ENCODE assay signal across 7 cellular contexts in genomic region chr5:79990598-79991507, GRCh38. TPM values are rescaled to one million over a fixed set of nuclear protein-coding genes. Genes with fewer than 3 reads are reported as not detected.
A peak's percentile ranks its signal among the peaks of the same experiment; 100 is the strongest.
DNase-seq lines count a peak whose midpoint lies in the region; ATAC-seq and TF ChIP-seq lines count a peak whose summit lies in the region.

Gene MTX3, minus strand, starts transcription at chr5:79991262. Its CDS starts 24 bp downstream, at chr5:79991238.

- H3K36me3 ChIP-seq in breast epithelium (no peaks in the 10 kb centered on the region), iPS-20b (ENCODE audit: insufficient read depth, low read depth, low read length) (peaks cover 35% of the 10 kb centered on the region), skeletal muscle tissue (ENCODE audit: control insufficient read depth in 3 of 3, insufficient read depth in 3 of 3, low read length in 3 of 3) (peaks cover 8 to 14% (median 13%) of the 10 kb centered on the region in 3 donors)

- H3K27me3 ChIP-seq in breast epithelium (no peaks in the 10 kb centered on the region), iPS-20b (ENCODE audit: insufficient read depth, low read length) (no peaks in the 10 kb centered on the region), skeletal muscle tissue (ENCODE audit: control insufficient read depth in 3 of 3, insufficient read depth in 3 of 3, low read length in 3 of 3) (no peaks in the 10 kb centered on the region)

- ATAC-seq in GM18517 (IDR thresholded peaks at IDR 0.05; ENCODE audit: unreplicated experiment) (peak; percentile 81), HG03045 (IDR thresholded peaks at IDR 0.05; ENCODE audit: unreplicated experiment) (peak; percentile 90)

- TF ChIP-seq CTCF in VCaP (conservative IDR thresholded peaks at IDR 0.05) (no peak), breast epithelium (IDR thresholded peaks at IDR 0.05) (no peak)

- H3K9me3 ChIP-seq in breast epithelium (no peaks in the 10 kb centered on the region), iPS-20b (ENCODE audit: insufficient read depth, low read depth, low read length) (no peaks in the 10 kb centered on the region), skeletal muscle tissue (ENCODE audit: control insufficient read depth in 3 of 3, low read length in 3 of 3) (no peaks in the 10 kb centered on the region)

- H3K4me3 ChIP-seq in breast epithelium (peak within 1 kb of the TSS; percentile 79 to 95 (median 81)), iPS-20b (ENCODE audit: low read length) (peak within 1 kb of the TSS; percentile 84), skeletal muscle tissue (ENCODE audit: low read length in 3 of 3) (peak within 1 kb of the TSS; percentile 86 to 92 (median 87))

- H3K27ac ChIP-seq in VCaP (peak within 1 kb of the TSS; percentile 38), breast epithelium (peak within 1 kb of the TSS; percentile 72 to 86), iPS-20b (ENCODE audit: low read length) (peak within 1 kb of the TSS; percentile 81), skeletal muscle tissue (ENCODE audit: low read depth, low read length) (peak within 1 kb of the TSS; percentile 48)

- intact Hi-C loops in breast epithelium (cut with DNase I; ENCODE audit: low total_unique reads), result no loop called here

- peak within 1 kb of the TSS; percentile 88 for H3K9ac ChIP-seq in iPS-20b (ENCODE audit: low read depth, low read length)
- H3K9ac ChIP-seq in skeletal muscle tissue (ENCODE audit: low read depth in 1 of 3, low read length in 3 of 3), result peak within 1 kb of the TSS; percentile 82 to 89 (median 82)

- peaks cover 0 to 8% of the 10 kb centered on the region in 2 donors for H3K4me1 ChIP-seq in breast epithelium
- peaks cover 9% of the 10 kb centered on the region; the same call in 1 of the 2 replicates for H3K4me1 ChIP-seq in iPS-20b (ENCODE audit: insufficient read depth, low read length)
- peaks cover 7 to 15% (median 10%) of the 10 kb centered on the region in 3 donors for H3K4me1 ChIP-seq in skeletal muscle tissue (ENCODE audit: control insufficient read depth in 3 of 3, insufficient read depth in 3 of 3, low read length in 3 of 3)

- TF ChIP-seq POLR2A in breast epithelium (IDR thresholded peaks at IDR 0.05), result no peak

- DNase-seq in NCI-H2171 treated with DMSO at 0.1 percent for 48 hours (lab: John Stamatoyannopoulos, UW) (peak; percentile 85), breast epithelium (ENCODE audit: low spot score in 2 of 2) (peak; percentile 71 to 76)

RNA-seq across cellular contexts. Expression of gene MTX3, which starts in this region (rescaled TPM):
- total RNA-seq in breast epithelium (10 to 100 TPM; 14.2 to 20.2 (median 15.1) TPM), skeletal muscle tissue (10.4 TPM)

Comparison
In these comparisons a context has a peak if more than half of its experiments do, and no peak if none do; other contexts are left out.
1. Peak in every context shown above with its lines: DNase-seq, ATAC-seq, H3K4me3 ChIP-seq and H3K27ac ChIP-seq.